Comparison of ENCODE assay signal across 13 cellular contexts in the genomic region with DNA sequence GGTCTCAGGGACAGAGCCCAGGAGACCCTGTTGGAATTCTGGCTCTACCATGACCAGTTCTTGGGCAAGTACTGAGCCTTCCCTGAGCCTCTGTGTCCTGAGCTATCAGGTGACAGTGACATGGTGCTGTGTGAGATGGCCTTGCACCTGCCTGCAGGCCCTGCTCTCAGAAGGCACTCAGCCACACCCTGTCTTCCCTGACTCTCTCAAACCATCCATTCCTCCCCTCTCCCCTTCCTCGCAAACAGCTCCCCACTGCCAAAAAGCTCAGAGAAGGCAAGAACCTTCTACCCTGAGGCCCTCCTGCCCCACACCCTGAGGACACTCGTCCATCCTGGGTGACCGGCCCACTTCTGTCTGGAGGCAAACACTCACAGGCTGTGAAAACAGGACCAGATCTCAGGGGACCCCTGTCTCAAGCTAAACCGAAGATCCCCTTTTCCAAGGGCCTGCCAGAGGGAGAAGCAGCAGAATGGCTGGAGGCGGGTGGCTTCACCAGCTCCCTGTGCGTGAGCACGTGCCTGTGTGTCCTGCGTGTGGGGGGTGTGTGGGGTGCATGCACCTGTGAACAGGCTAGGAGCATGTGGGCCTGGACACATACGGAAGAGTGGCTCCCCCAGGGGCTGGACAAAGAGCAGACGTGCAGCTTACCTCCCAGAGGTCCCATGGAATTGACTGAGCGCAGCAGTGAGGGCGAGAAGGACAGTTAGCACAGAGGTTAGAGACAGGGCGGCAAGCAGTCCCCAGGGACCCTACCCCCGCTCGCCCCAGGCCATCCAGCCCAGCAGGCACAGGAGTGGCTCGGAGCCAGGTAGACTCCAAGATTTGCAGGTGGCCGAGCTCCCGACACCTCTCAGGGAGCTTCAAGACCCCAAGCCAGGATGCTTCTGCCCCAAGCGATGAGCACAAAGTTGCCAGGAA. TPM values are rescaled to one million over a fixed set of nuclear protein-coding genes. Genes with fewer than 3 reads are reported as not detected.
DNase-seq lines count a peak whose midpoint lies in the region; ATAC-seq and TF ChIP-seq lines count a peak whose summit lies in the region.
"Had no signal": no experiment of that assay in that cellular context is flagged by ENCODE, and none has a peak within 500 bp of the region (broad histone marks: within the 10 kb centered on the region; RNA-seq: fewer than 3 reads in every experiment).

No MANE protein-coding gene starts in this region.

- H3K9me3 ChIP-seq in RWPE2 (ENCODE audit: severe bottlenecking) (no peaks in the 10 kb centered on the region), hepatocyte (ENCODE audit: low read depth) (no peaks in the 10 kb centered on the region)

- no peak for ATAC-seq in Right ventricle myocardium superior (ENCODE audit: poor library complexity)
- no peak for ATAC-seq in left ventricle myocardium superior
- ATAC-seq in RWPE2 (ENCODE audit: low read depth), result no peak
- no peak for ATAC-seq in stimulated activated memory B cell treated with anti-CD40 and anti-IgM and Interleukin-4, amounts not matched to agents 10 μg/mL and 1 μg/mL and 100 μg/mL, for 72 hours
- ATAC-seq in GM21786 (IDR thresholded peaks at IDR 0.05; ENCODE audit: unreplicated experiment), result no peak
- ATAC-seq in HG03097 (IDR thresholded peaks at IDR 0.05; ENCODE audit: low FRiP score, unreplicated experiment), result no peak

- no peaks in the 10 kb centered on the region for H3K4me1 ChIP-seq in RWPE2 (ENCODE audit: insufficient read depth, poor library complexity, severe bottlenecking)
- peaks cover 5% of the 10 kb centered on the region for H3K4me1 ChIP-seq in hepatocyte (ENCODE audit: insufficient read depth)

- no peaks in the 10 kb centered on the region for H3K36me3 ChIP-seq in RWPE2 (ENCODE audit: low read depth)
- H3K36me3 ChIP-seq in hepatocyte (replicated peaks; ENCODE audit: insufficient read depth, low read depth), result no peaks in the 10 kb centered on the region

- H3K9me3 Mint-ChIP-seq in stimulated activated memory B cell treated with anti-CD40 and anti-IgM and Interleukin-4, amounts not matched to agents 10 μg/mL and 1 μg/mL and 100 μg/mL, for 72 hours, result no peaks in the 10 kb centered on the region
- H3K9me3 Mint-ChIP-seq: activated naive CD4-positive, alpha-beta T cell treated with anti-CD3 and anti-CD28 coated beads for 36 hours had no signal

- peaks cover 23% of the 10 kb centered on the region for H3K4me1 Mint-ChIP-seq in stimulated activated memory B cell treated with anti-CD40 and anti-IgM and Interleukin-4, amounts not matched to agents 10 μg/mL and 1 μg/mL and 100 μg/mL, for 72 hours

- intact Hi-C loops in Right ventricle myocardium superior (cut with DNase I) (no loop called here), left ventricle myocardium superior (cut with micrococcal nuclease) (no loop called here)

- no peak overlapping the region for H3K27ac ChIP-seq in RWPE2 (ENCODE audit: poor library complexity, severe bottlenecking)
- peak overlapping the region; percentile 68 for H3K27ac ChIP-seq in hepatocyte

- TF ChIP-seq CTCF in RWPE2 (IDR thresholded peaks at IDR 0.05; ENCODE audit: poor library complexity, severe bottlenecking), result no peak
- no peak for TF ChIP-seq CTCF in hepatocyte (IDR thresholded peaks at IDR 0.05; ENCODE audit: poor library complexity)

- no peaks in the 10 kb centered on the region for H3K9me2 ChIP-seq in hepatocyte (replicated peaks; ENCODE audit: insufficient read depth)

- no peaks in the 10 kb centered on the region for H3K27me3 Mint-ChIP-seq in stimulated activated memory B cell treated with anti-CD40 and anti-IgM and Interleukin-4, amounts not matched to agents 10 μg/mL and 1 μg/mL and 100 μg/mL, for 72 hours

- H3K4me3 ChIP-seq in RWPE2 (ENCODE audit: severe bottlenecking) (no peak overlapping the region), hepatocyte (no peak overlapping the region)

- no peak overlapping the region for H3K4me3 Mint-ChIP-seq in stimulated activated memory B cell treated with anti-CD40 and anti-IgM and Interleukin-4, amounts not matched to agents 10 μg/mL and 1 μg/mL and 100 μg/mL, for 72 hours
- H3K4me3 Mint-ChIP-seq: activated naive CD4-positive, alpha-beta T cell treated with anti-CD3 and anti-CD28 coated beads for 36 hours had no signal

- DNase-seq in Right ventricle myocardium superior (peak; percentile 36), left ventricle myocardium superior (no peak), RWPE2 (ENCODE audit: low spot score) (peak; percentile 52), hepatocyte (ENCODE audit: low spot score) (no peak), NCI-H1930 (lab: John Stamatoyannopoulos, UW) (no peak)
- DNase-seq: activated naive CD4-positive, alpha-beta T cell treated with anti-CD3 and anti-CD28 coated beads for 36 hours; AML-193; NCI-H345; stimulated activated CD4-positive, alpha-beta T cell treated with anti-CD3 and anti-CD28 coated beads, Interleukin-4, amount 100 ng/mL, for 1 hour; stimulated activated naive CD4-positive, alpha-beta T cell treated with Interleukin-2 at 50 U/mL for 16 hours had no signal

- H3K27ac Mint-ChIP-seq in stimulated activated memory B cell treated with anti-CD40 and anti-IgM and Interleukin-4, amounts not matched to agents 10 μg/mL and 1 μg/mL and 100 μg/mL, for 72 hours, result peak overlapping the region; percentile 43
- H3K27ac Mint-ChIP-seq: activated naive CD4-positive, alpha-beta T cell treated with anti-CD3 and anti-CD28 coated beads for 36 hours had no signal

- H2AFZ ChIP-seq in hepatocyte, result no peak overlapping the region

- H3K36me3 Mint-ChIP-seq in stimulated activated memory B cell treated with anti-CD40 and anti-IgM and Interleukin-4, amounts not matched to agents 10 μg/mL and 1 μg/mL and 100 μg/mL, for 72 hours, result peaks cover 42% of the 10 kb centered on the region

- 94% methylated on average over 19 of the region's 19 CpGs for WGBS in hepatocyte (ENCODE audit: low lambda C conversion rate, missing lambda C conversion rate)

- H3K79me2 ChIP-seq in hepatocyte, result no peaks in the 10 kb centered on the region

- H3K4me2 ChIP-seq in hepatocyte, result no peak overlapping the region

- H3K27me3 ChIP-seq in RWPE2 (ENCODE audit: insufficient read depth, poor library complexity, severe bottlenecking), result no peaks in the 10 kb centered on the region
- no peaks in the 10 kb centered on the region for H3K27me3 ChIP-seq in hepatocyte

- H4K20me1 ChIP-seq in hepatocyte (ENCODE audit: insufficient read depth, poor library complexity, severe bottlenecking), result no peaks in the 10 kb centered on the region

RNA-seq across cellular contexts. Expression of a gene that starts 53.9 kb away (rescaled TPM):
- total RNA-seq in Right ventricle myocardium superior (15.7 TPM), left ventricle myocardium superior (15.0 TPM), hepatocyte (107 and 109 TPM in 2 replicates)
- 113 and 122 TPM in 2 replicates for polyA plus RNA-seq in hepatocyte

Comparison
In these comparisons a context has a peak if more than half of its experiments do, and no peak if none do; other contexts are left out.
1. DNase-seq: peak in Right ventricle myocardium superior (single experiment) and RWPE2 (single experiment); none in left ventricle myocardium superior (single experiment), hepatocyte (single experiment) and NCI-H1930 (0 of 2).